In the genomic region with DNA sequence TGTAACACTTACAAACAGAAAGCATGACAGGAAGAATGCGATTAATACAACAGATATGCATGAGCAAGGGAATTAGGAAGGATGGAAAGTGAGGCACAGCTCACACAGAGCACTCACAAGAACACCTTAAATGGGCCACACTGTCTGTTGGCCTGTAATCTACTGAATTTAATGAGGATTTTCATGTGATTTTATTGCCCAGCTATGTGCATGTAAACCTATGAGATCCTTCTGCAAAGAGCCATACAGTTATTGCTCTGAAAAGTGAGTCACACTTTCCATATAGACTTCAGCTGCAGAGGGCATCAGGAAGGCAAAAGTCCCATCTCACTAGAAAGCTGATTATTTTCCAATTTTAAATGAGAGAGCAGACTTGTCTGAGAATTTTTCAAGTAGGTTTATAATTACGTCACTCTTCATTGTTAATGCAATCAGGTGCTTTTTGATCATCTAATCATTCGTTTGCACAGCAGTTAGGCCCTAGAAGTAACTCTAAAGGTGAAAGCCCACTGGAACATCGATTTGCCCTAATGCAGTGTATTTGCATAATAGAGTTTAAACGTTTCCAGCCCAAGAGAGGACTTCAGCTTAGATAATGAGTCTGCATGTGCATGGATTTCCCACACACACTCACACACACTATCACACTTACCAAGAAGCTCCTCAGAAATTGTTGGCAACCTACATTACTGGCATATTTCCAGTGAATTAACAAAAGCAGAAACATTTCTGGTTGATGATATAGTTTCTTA, we compare ENCODE assay signal across 15 cellular contexts.
DNase-seq lines count a peak whose midpoint lies in the region; TF ChIP-seq lines count a peak whose summit lies in the region.
"Had no signal": no experiment of that assay in that cellular context is flagged by ENCODE, and none has a peak within 500 bp of the region (broad histone marks: within the 10 kb centered on the region; RNA-seq: fewer than 3 reads in every experiment).

No MANE protein-coding gene starts in this region.

- H3K4me1 ChIP-seq in mammary epithelial cell (ENCODE audit: insufficient read depth, low read length), result no peaks in the 10 kb centered on the region
- H3K4me1 ChIP-seq in SK-N-SH (ENCODE audit: control insufficient read depth in 1 of 2, insufficient read depth in 2 of 2, low read depth in 1 of 2, low read length in 1 of 2), result no peaks in the 10 kb centered on the region
- peaks cover 12% of the 10 kb centered on the region for H3K4me1 ChIP-seq in skeletal muscle satellite cell (ENCODE audit: control insufficient read depth, insufficient read depth, low read length)
- H3K4me1 ChIP-seq: body of pancreas had no signal

- BruUV-seq in mammary epithelial cell (replicated peaks; lab: Mats Ljungman, UMichigan) (no TSS peak), MCF 10A (replicated peaks; lab: Mats Ljungman, UMichigan) (no TSS peak)

- H3K36me3 ChIP-seq in mammary epithelial cell (ENCODE audit: insufficient read depth, low read length) (no peaks in the 10 kb centered on the region), SK-N-SH (replicated peaks in 1 of 2; ENCODE audit: control insufficient read depth in 1 of 2, insufficient read depth in 2 of 2, low read length in 1 of 2) (no peaks in the 10 kb centered on the region), skeletal muscle satellite cell (ENCODE audit: insufficient read depth, low read length) (no peaks in the 10 kb centered on the region)
- H3K36me3 ChIP-seq: thoracic aorta had no signal

- no peak overlapping the region for H3K9ac ChIP-seq in mammary epithelial cell (ENCODE audit: insufficient read depth, low read length)
- no peak overlapping the region for H3K9ac ChIP-seq in SK-N-SH
- H3K9ac ChIP-seq in skeletal muscle satellite cell (ENCODE audit: low read depth, low read length), result no peak overlapping the region

- H2AFZ ChIP-seq in mammary epithelial cell (ENCODE audit: low read depth, low read length), result peak overlapping the region; percentile 45
- H2AFZ ChIP-seq in SK-N-SH (ENCODE audit: low read depth), result peak overlapping the region; percentile 45; the same call in 1 of the 2 replicates

- H3K27ac ChIP-seq in mammary epithelial cell (ENCODE audit: insufficient read depth, low read depth, low read length), result no peak overlapping the region
- H3K27ac ChIP-seq in SK-N-SH (ENCODE audit: low read depth in 2 of 2, low read length in 1 of 2), result no peak overlapping the region
- H3K27ac ChIP-seq: body of pancreas, RWPE1, thoracic aorta had no signal

- no peaks in the 10 kb centered on the region for H3F3A ChIP-seq in SK-N-SH (replicated peaks; ENCODE audit: insufficient read depth)

- no peaks in the 10 kb centered on the region for H3K36me3 Mint-ChIP-seq in MCF 10A (ENCODE audit: insufficient read depth, unreplicated experiment)

- dilution Hi-C loops in mammary epithelial cell (cut with HindIII; ENCODE audit: low sequenced_read_pairs), result no loop called here

- DNase-seq in mammary epithelial cell (no peak), MCF 10A (ENCODE audit: unreplicated experiment) (no peak), SK-N-SH (no peak), fibroblast of mammary gland (ENCODE audit: low read depth) (peak; percentile 48), mucosa of gallbladder (ENCODE audit: low spot score) (no peak), KBM-7 (no peak)
- no peak for DNase-seq in stimulated activated CD4-positive, alpha-beta T cell treated with anti-CD3 and anti-CD28 coated beads, Interleukin-4, amount 100 ng/mL, for 4 hours
- DNase-seq: activated CD4-positive, alpha-beta T cell treated with anti-CD3 and anti-CD28 coated beads, Interleukin-2, amount 50 U/mL, for 1 hour; body of pancreas; effector CD4-positive, alpha-beta T cell; posterior cingulate gyrus had no signal

- CTCF ChIA-PET in mammary epithelial cell (lab: Charles Lee; ENCODE audit: low non-redundant PET), result no interaction called here
- CTCF ChIA-PET in MCF 10A (lab: Yijun Ruan, JAX), result interaction anchor here (0.7 kb wide), 1 partner anchor 45 kb away, joined by 3 read pairs; no protein-coding TSS in a partner anchor
- CTCF ChIA-PET in SK-N-SH (lab: Yijun Ruan, JAX), result interaction anchor here (1.6 kb wide), 1 partner anchor 15 kb away, joined by 3 read pairs; no protein-coding TSS in a partner anchor

- no peak for TF ChIP-seq RAD21 in SK-N-SH (IDR thresholded peaks at IDR 0.05; ENCODE audit: low read length)

- no peaks in the 10 kb centered on the region for H3K9me3 Mint-ChIP-seq in MCF 10A (ENCODE audit: unreplicated experiment)

- TF ChIP-seq CTCF in mammary epithelial cell (conservative IDR thresholded peaks at IDR 0.05 in 1 of 2, IDR thresholded peaks at IDR 0.05 in 1 of 2; ENCODE audit: extremely low read depth in 1 of 2, insufficient read depth in 1 of 2, low read depth in 1 of 2, low read length in 2 of 2) (no peak), MCF 10A (IDR thresholded peaks at IDR 0.05; ENCODE audit: unreplicated experiment) (no peak), SK-N-SH (IDR thresholded peaks at IDR 0.05) (no peak), fibroblast of mammary gland (conservative IDR thresholded peaks at IDR 0.05; ENCODE audit: control insufficient read depth, insufficient read depth, low read depth, low read length) (no peak)

- intact Hi-C loops in mammary epithelial cell (cut with micrococcal nuclease) (loop anchor here (10.0 kb wide), 1 partner anchor 95 kb away; no protein-coding TSS in a partner anchor), MCF 10A (cut with micrococcal nuclease) (no loop called here)

- TF ChIP-seq EP300 in SK-N-SH (IDR thresholded peaks at IDR 0.05; ENCODE audit: borderline replicate concordance in 1 of 2, low read depth in 1 of 2, low read length in 1 of 2), result no peak

- 79% methylated on average over 5 of the region's 5 CpGs for WGBS in mammary epithelial cell (ENCODE audit: low coverage, missing lambda C conversion rate)
- WGBS in SK-N-SH (ENCODE audit: low lambda C conversion rate), result 51% methylated on average over 5 of the region's 5 CpGs

- no peak overlapping the region for H3K4me3 Mint-ChIP-seq in MCF 10A (ENCODE audit: unreplicated experiment)
- H3K4me3 Mint-ChIP-seq: T-helper 2 cell treated with Interferon-gamma antibody and Interleukin-4, amounts not matched to agents 5 μg/mL and 100 μg/mL, for 36 hours had no signal

- H3K9me3 ChIP-seq in mammary epithelial cell (replicated peaks; ENCODE audit: insufficient read depth, low read length) (no peaks in the 10 kb centered on the region), SK-N-SH (no peaks in the 10 kb centered on the region), skeletal muscle satellite cell (replicated peaks; ENCODE audit: low read length) (no peaks in the 10 kb centered on the region)
- H3K9me3 ChIP-seq: body of pancreas, thoracic aorta had no signal

- H3K27me3 ChIP-seq in mammary epithelial cell (ENCODE audit: insufficient read depth, low read length) (no peaks in the 10 kb centered on the region), SK-N-SH (ENCODE audit: insufficient read depth) (no peaks in the 10 kb centered on the region), skeletal muscle satellite cell (ENCODE audit: control insufficient read depth, insufficient read depth, low read length) (no peaks in the 10 kb centered on the region)
- H3K27me3 ChIP-seq: body of pancreas had no signal

- H3K79me2 ChIP-seq in mammary epithelial cell (ENCODE audit: insufficient read depth, low read length), result no peaks in the 10 kb centered on the region
- no peaks in the 10 kb centered on the region for H3K79me2 ChIP-seq in SK-N-SH (ENCODE audit: insufficient read depth)

- no peaks in the 10 kb centered on the region for H4K20me1 ChIP-seq in mammary epithelial cell (ENCODE audit: insufficient read depth, low read length)
- H4K20me1 ChIP-seq in SK-N-SH (ENCODE audit: insufficient read depth), result no peaks in the 10 kb centered on the region

- POLR2A ChIA-PET in MCF 10A (lab: Yijun Ruan, JAX), result no interaction called here
- POLR2A ChIA-PET in SK-N-SH (lab: Yijun Ruan, JAX), result no interaction called here

- H3K9me2 ChIP-seq in SK-N-SH, result no peaks in the 10 kb centered on the region

- no peaks in the 10 kb centered on the region for H3K4me1 Mint-ChIP-seq in MCF 10A (ENCODE audit: insufficient read depth, unreplicated experiment)

- H3K4me2 ChIP-seq in mammary epithelial cell (ENCODE audit: insufficient read depth, low read depth, low read length) (no peak overlapping the region), SK-N-SH (no peak overlapping the region), skeletal muscle satellite cell (ENCODE audit: low read length) (peak overlapping the region; percentile 6)

- H3K4me3 ChIP-seq in mammary epithelial cell (replicated peaks in 1 of 3; ENCODE audit: insufficient read depth in 1 of 3, low read depth in 2 of 3, low read length in 3 of 3) (no peak overlapping the region), SK-N-SH (ENCODE audit: low read depth in 2 of 2, low read length in 1 of 2) (no peak overlapping the region), fibroblast of mammary gland (ENCODE audit: control insufficient read depth, low read depth, low read length) (no peak overlapping the region), skeletal muscle satellite cell (ENCODE audit: low read length) (no peak overlapping the region)
- H3K4me3 ChIP-seq: body of pancreas, thoracic aorta had no signal

- H3K27ac Mint-ChIP-seq in MCF 10A (ENCODE audit: low read depth, unreplicated experiment), result no peak overlapping the region
- H3K27ac Mint-ChIP-seq: T-helper 2 cell treated with Interferon-gamma antibody and Interleukin-4, amounts not matched to agents 5 μg/mL and 100 μg/mL, for 36 hours had no signal

- no peaks in the 10 kb centered on the region for H3K27me3 Mint-ChIP-seq in MCF 10A (ENCODE audit: insufficient read depth, unreplicated experiment)

- in situ Hi-C loops in mammary epithelial cell (cut with MboI; ENCODE audit: low sequenced_read_pairs in 2 of 2) (no loop called here), KBM-7 (cut with MboI; ENCODE audit: low pct_unique_long_range_greater_than_20kb, low sequenced_read_pairs) (no loop called here)

TF ChIP-seq in SK-N-SH, 30 proteins besides CTCF, POLR2A, EP300 and RAD21 (continues in another document):
- TF ChIP-seq CHD2 (IDR thresholded peaks at IDR 0.05; ENCODE audit: low read length, partially characterized antibody) (no peak), NFIC (IDR thresholded peaks at IDR 0.05; ENCODE audit: borderline replicate concordance) (peak; percentile 33; the same call in 1 of the 2 replicates), FOSL2 (IDR thresholded peaks at IDR 0.05; ENCODE audit: borderline replicate concordance, low read depth) (peak; percentile 25; the same call in 1 of the 2 replicates), MXI1 (IDR thresholded peaks at IDR 0.05; ENCODE audit: low read depth, low read length) (no peak), POLR2AphosphoS5 (IDR thresholded peaks at IDR 0.05; ENCODE audit: low read depth, low read length) (no peak), RFX5 (IDR thresholded peaks at IDR 0.05; ENCODE audit: low read length) (no peak), JUND (IDR thresholded peaks at IDR 0.05) (peak; percentile 37)
